ENCODE assay signal across 1 cellular context in genomic region chr19:3762501-3763459, GRCh38.
A peak's percentile ranks its signal among the peaks of the same experiment; 100 is the strongest.
TF ChIP-seq lines count a peak whose summit lies in the region.

Gene MRPL54 (plus strand): TSS chr19:3762682. CDS start chr19:3762701, 19 bp downstream.

TF ChIP-seq in K562, 482 proteins besides CTCF, POLR2A, EP300 and RAD21 (continued from another document and continues in another):
- TF ChIP-seq MITF (IDR thresholded peaks at IDR 0.05): no peak
- no peak for TF ChIP-seq MCM3 (IDR thresholded peaks at IDR 0.05)
- no peak for TF ChIP-seq RNF2 (IDR thresholded peaks at IDR 0.05)
- no peak for TF ChIP-seq TSC22D4 (tag; IDR thresholded peaks at IDR 0.05)
- no peak for TF ChIP-seq KAT2B (IDR thresholded peaks at IDR 0.05; ENCODE audit: low read depth, low read length)
- TF ChIP-seq MTA2 (IDR thresholded peaks at IDR 0.05; ENCODE audit: low read depth): no peak
- no peak for TF ChIP-seq KDM1A (IDR thresholded peaks at IDR 0.05)
- TF ChIP-seq KLF1 (tag; IDR thresholded peaks at IDR 0.05): 0 out of 2 replicates have a peak, but pooled peaks have one; percentile 21
- TF ChIP-seq CXXC5 (CRISPR knock-in tag; IDR thresholded peaks at IDR 0.05): peak; percentile 80
- no peak for TF ChIP-seq CEBPZ (IDR thresholded peaks at IDR 0.05; ENCODE audit: borderline replicate concordance, low read depth, low read length)
- no peak for TF ChIP-seq ZNF77 (CRISPR knock-in tag; IDR thresholded peaks at IDR 0.05)
- TF ChIP-seq CTCFL (IDR thresholded peaks at IDR 0.05; ENCODE audit: borderline replicate concordance, insufficient read depth, low read depth, low read length, poor library complexity, severe bottlenecking): no peak
- TF ChIP-seq RBBP5 (IDR thresholded peaks at IDR 0.05; ENCODE audit: borderline replicate concordance, insufficient read depth, low read length, poor library complexity, severe bottlenecking): peak; percentile 6
- peak; percentile 100 for TF ChIP-seq ZBTB2 (IDR thresholded peaks at IDR 0.05)
- TF ChIP-seq TBL1XR1 (IDR thresholded peaks at IDR 0.05; ENCODE audit: low read length in 2 of 2): peak; percentile 25 to 83; a peak in 1 of 4 replicates
- TF ChIP-seq HMBOX1 (IDR thresholded peaks at IDR 0.05): no peak
- no peak for TF ChIP-seq MXI1 (IDR thresholded peaks at IDR 0.05; ENCODE audit: low read depth, low read length)
- TF ChIP-seq CREBBP (IDR thresholded peaks at IDR 0.05; ENCODE audit: low read depth, low read length): no peak
- no peak for TF ChIP-seq IRF9 (tag; IDR thresholded peaks at IDR 0.05)
- no peak for TF ChIP-seq SRSF7 (optimal IDR thresholded peaks at IDR 0.05; ENCODE audit: low read depth, low read length)
- no peak for TF ChIP-seq ZNF121 (CRISPR knock-in tag; conservative IDR thresholded peaks at IDR 0.05)
- no peak for TF ChIP-seq RFX7 (CRISPR knock-in tag; IDR thresholded peaks at IDR 0.05)
- no peak for TF ChIP-seq SMARCC2 (IDR thresholded peaks at IDR 0.05; ENCODE audit: low read depth)
- TF ChIP-seq KLF13 (tag; IDR thresholded peaks at IDR 0.05; ENCODE audit: borderline replicate concordance, low read depth): no peak
- no peak for TF ChIP-seq NCOA4 (IDR thresholded peaks at IDR 0.05; ENCODE audit: partially characterized antibody)
- no peak for TF ChIP-seq ZNF561 (CRISPR knock-in tag; conservative IDR thresholded peaks at IDR 0.05)
- TF ChIP-seq POLR2H (tag; IDR thresholded peaks at IDR 0.05; ENCODE audit: low read depth): peak; percentile 84
- TF ChIP-seq ZNF184 (CRISPR knock-in tag; IDR thresholded peaks at IDR 0.05): no peak
- TF ChIP-seq MTA3 (IDR thresholded peaks at IDR 0.05; ENCODE audit: borderline replicate concordance): peak; percentile 77; the same call in 1 of the 2 replicates
- TF ChIP-seq ZSCAN32 (CRISPR knock-in tag; IDR thresholded peaks at IDR 0.05): 0 out of 2 replicates have a peak, but pooled peaks have one; percentile 10
- TF ChIP-seq, protein P1, sequence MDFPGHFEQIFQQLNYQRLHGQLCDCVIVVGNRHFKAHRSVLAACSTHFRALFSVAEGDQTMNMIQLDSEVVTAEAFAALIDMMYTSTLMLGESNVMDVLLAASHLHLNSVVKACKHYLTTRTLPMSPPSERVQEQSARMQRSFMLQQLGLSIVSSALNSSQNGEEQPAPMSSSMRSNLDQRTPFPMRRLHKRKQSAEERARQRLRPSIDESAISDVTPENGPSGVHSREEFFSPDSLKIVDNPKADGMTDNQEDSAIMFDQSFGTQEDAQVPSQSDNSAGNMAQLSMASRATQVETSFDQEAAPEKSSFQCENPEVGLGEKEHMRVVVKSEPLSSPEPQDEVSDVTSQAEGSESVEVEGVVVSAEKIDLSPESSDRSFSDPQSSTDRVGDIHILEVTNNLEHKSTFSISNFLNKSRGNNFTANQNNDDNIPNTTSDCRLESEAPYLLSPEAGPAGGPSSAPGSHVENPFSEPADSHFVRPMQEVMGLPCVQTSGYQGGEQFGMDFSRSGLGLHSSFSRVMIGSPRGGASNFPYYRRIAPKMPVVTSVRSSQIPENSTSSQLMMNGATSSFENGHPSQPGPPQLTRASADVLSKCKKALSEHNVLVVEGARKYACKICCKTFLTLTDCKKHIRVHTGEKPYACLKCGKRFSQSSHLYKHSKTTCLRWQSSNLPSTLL (IDR thresholded peaks at IDR 0.05): no peak
- peak; percentile 79 for TF ChIP-seq FOXJ2 (tag; IDR thresholded peaks at IDR 0.05)
- TF ChIP-seq SMARCB1 (IDR thresholded peaks at IDR 0.05; ENCODE audit: insufficient read length, low read depth): no peak
- no peak for TF ChIP-seq THRAP3 (IDR thresholded peaks at IDR 0.05; ENCODE audit: borderline replicate concordance)
- TF ChIP-seq EZH2 (IDR thresholded peaks at IDR 0.05; ENCODE audit: borderline replicate concordance, low read depth, low read length): no peak
- TF ChIP-seq, protein P2, sequence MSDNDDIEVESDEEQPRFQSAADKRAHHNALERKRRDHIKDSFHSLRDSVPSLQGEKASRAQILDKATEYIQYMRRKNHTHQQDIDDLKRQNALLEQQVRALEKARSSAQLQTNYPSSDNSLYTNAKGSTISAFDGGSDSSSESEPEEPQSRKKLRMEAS (CRISPR knock-in tag; IDR thresholded peaks at IDR 0.05): no peak; the same call in 1 of the 2 replicates
- TF ChIP-seq TFAP4 (CRISPR knock-in tag; IDR thresholded peaks at IDR 0.05; ENCODE audit: borderline replicate concordance): peak; percentile 86
- no peak for TF ChIP-seq POLR3A (IDR thresholded peaks at IDR 0.05; ENCODE audit: borderline replicate concordance, extremely low read depth, insufficient read depth, insufficient read length)
- peak; percentile 88 for TF ChIP-seq GMEB1 (CRISPR knock-in tag; IDR thresholded peaks at IDR 0.05)
- no peak for TF ChIP-seq CCNT2 (IDR thresholded peaks at IDR 0.05; ENCODE audit: borderline replicate concordance, extremely low read depth, insufficient read length, low read depth, low read length)
- TF ChIP-seq SMARCE1 (IDR thresholded peaks at IDR 0.05): no peak
- no peak for TF ChIP-seq ZNF408 (CRISPR knock-in tag; IDR thresholded peaks at IDR 0.05; ENCODE audit: low read depth)
- TF ChIP-seq ZNF197 (CRISPR knock-in tag; IDR thresholded peaks at IDR 0.05; ENCODE audit: low read depth): no peak
- TF ChIP-seq CREB5 (CRISPR knock-in tag; IDR thresholded peaks at IDR 0.05): no peak
- TF ChIP-seq IRF2 (CRISPR knock-in tag; IDR thresholded peaks at IDR 0.05): no peak
- no peak for TF ChIP-seq NR1H2 (CRISPR knock-in tag; IDR thresholded peaks at IDR 0.05)
- TF ChIP-seq ESRRB (CRISPR knock-in tag; IDR thresholded peaks at IDR 0.05; ENCODE audit: borderline replicate concordance): no peak
- peak; percentile 40 for TF ChIP-seq ASH1L (IDR thresholded peaks at IDR 0.05; ENCODE audit: borderline replicate concordance, low read depth, partially characterized antibody)
- TF ChIP-seq NFE2L1 (tag; IDR thresholded peaks at IDR 0.05; ENCODE audit: borderline replicate concordance, low read depth): no peak
- TF ChIP-seq U2AF2 (optimal IDR thresholded peaks at IDR 0.05; ENCODE audit: low read depth, low read length): no peak
- no peak for TF ChIP-seq XRCC5 (IDR thresholded peaks at IDR 0.05; ENCODE audit: low read depth, low read length)
- no peak for TF ChIP-seq DACH1 (IDR thresholded peaks at IDR 0.05; ENCODE audit: partially characterized antibody)
- peak; percentile 76 for TF ChIP-seq NR2C1 (IDR thresholded peaks at IDR 0.05)
- peak; percentile 87 for TF ChIP-seq NR2C1 (tag; IDR thresholded peaks at IDR 0.05)
- TF ChIP-seq SETDB1 (IDR thresholded peaks at IDR 0.05; ENCODE audit: low read length): no peak
- no peak for TF ChIP-seq ZNF133 (CRISPR knock-in tag; IDR thresholded peaks at IDR 0.05)
- TF ChIP-seq RBM34 (IDR thresholded peaks at IDR 0.05; ENCODE audit: borderline replicate concordance, insufficient read depth, low read length): no peak
